11 cellular contexts compared by ENCODE assay signal in the genomic region with DNA sequence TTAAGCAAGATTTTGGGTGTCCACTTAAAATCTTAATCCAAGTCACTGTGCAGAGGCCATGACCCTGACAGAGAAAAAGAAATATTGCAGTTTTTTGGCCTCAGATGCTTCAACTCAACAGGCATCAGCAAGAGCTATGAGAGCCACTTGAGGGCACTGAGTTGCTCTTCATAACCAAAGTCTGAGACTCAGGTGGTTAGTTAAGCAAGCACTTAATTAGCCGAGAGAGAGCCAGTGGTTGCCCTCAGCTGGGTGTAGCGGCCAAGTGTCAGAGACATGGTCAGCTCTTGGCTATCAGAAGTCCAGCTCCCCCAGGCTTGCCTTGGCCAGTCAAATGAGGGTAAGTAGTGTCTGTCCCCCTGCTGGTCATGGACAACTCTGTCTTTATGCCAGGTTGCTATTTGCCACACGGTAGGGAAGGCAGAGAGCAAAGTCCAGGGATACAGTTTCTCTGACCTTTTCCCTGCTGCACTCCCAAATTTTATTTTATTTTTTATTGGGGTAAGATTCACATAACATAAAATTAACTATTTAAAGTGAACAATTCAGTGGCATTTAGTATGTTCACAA. TPM values are rescaled to one million over a fixed set of nuclear protein-coding genes. Genes with fewer than 3 reads are reported as not detected.
DNase-seq lines count a peak whose midpoint lies in the region; ATAC-seq and TF ChIP-seq lines count a peak whose summit lies in the region.
"Had no signal": no experiment of that assay in that cellular context is flagged by ENCODE, and none has a peak within 500 bp of the region (broad histone marks: within the 10 kb centered on the region; RNA-seq: fewer than 3 reads in every experiment).

No MANE protein-coding gene starts in this region.

- H3K4me2 ChIP-seq in mammary epithelial cell (ENCODE audit: insufficient read depth, low read depth, low read length): no peak overlapping the region

- no peaks in the 10 kb centered on the region for H3K4me1 Mint-ChIP-seq in Caco-2 (ENCODE audit: low read depth, unreplicated experiment)
- peaks cover 44 to 57% of the 10 kb centered on the region in 2 donors for H3K4me1 Mint-ChIP-seq in effector memory CD8-positive, alpha-beta T cell (ENCODE audit: low read depth in 2 of 2)

- WGBS in mammary epithelial cell (ENCODE audit: low coverage, missing lambda C conversion rate): 89% methylated on average over 3 of the region's 3 CpGs
- 54 to 72% methylated on average over 3 of the region's 3 CpGs for WGBS in lung, 2 donors

- no peak overlapping the region for H3K27ac Mint-ChIP-seq in Caco-2 (ENCODE audit: unreplicated experiment)
- peak overlapping the region in 1 of 2 donors; percentile 63 for H3K27ac Mint-ChIP-seq in effector memory CD8-positive, alpha-beta T cell

- H3K9ac ChIP-seq in mammary epithelial cell (ENCODE audit: insufficient read depth, low read length): no peak overlapping the region

- no peak overlapping the region for H3K4me3 ChIP-seq in Caco-2 (ENCODE audit: low read depth, low read length)
- no peak overlapping the region for H3K4me3 ChIP-seq in mammary epithelial cell (replicated peaks in 1 of 3; ENCODE audit: insufficient read depth in 1 of 3, low read depth in 2 of 3, low read length in 3 of 3)
- H3K4me3 ChIP-seq in lung: no peak overlapping the region

- CTCF ChIA-PET in Caco-2 (lab: Charles Lee): no interaction called here
- CTCF ChIA-PET in mammary epithelial cell (lab: Charles Lee; ENCODE audit: low non-redundant PET): interaction anchor here (0.6 kb wide), 1 partner anchor 20 kb away, joined by 3 read pairs; no protein-coding TSS in a partner anchor

- H3K36me3 ChIP-seq in Caco-2 (ENCODE audit: control insufficient read depth, insufficient read depth, low read length) (no peaks in the 10 kb centered on the region), mammary epithelial cell (ENCODE audit: insufficient read depth, low read length) (no peaks in the 10 kb centered on the region), lung (ENCODE audit: control insufficient read depth in 2 of 2, insufficient read depth in 2 of 2, low read length in 2 of 2) (no peaks in the 10 kb centered on the region)

- peak; percentile 19 to 28 for TF ChIP-seq CTCF in Caco-2 (IDR thresholded peaks at IDR 0.05; ENCODE audit: insufficient read depth in 1 of 2, low read depth in 1 of 2, low read length in 1 of 2, severe bottlenecking in 1 of 2, unreplicated experiment in 1 of 2)
- peak; percentile 30 to 33 for TF ChIP-seq CTCF in mammary epithelial cell (conservative IDR thresholded peaks at IDR 0.05 in 1 of 2, IDR thresholded peaks at IDR 0.05 in 1 of 2; ENCODE audit: extremely low read depth in 1 of 2, insufficient read depth in 1 of 2, low read depth in 1 of 2, low read length in 2 of 2)
- no peak for TF ChIP-seq CTCF in lung (IDR thresholded peaks at IDR 0.05; ENCODE audit: control extremely low read depth, extremely low read depth)

- intact Hi-C loops in Caco-2 (cut with micrococcal nuclease; ENCODE audit: unreplicated experiment) (no loop called here), mammary epithelial cell (cut with micrococcal nuclease) (no loop called here)

- H3K9me3 Mint-ChIP-seq in Caco-2 (ENCODE audit: unreplicated experiment): no peaks in the 10 kb centered on the region
- no peaks in the 10 kb centered on the region for H3K9me3 Mint-ChIP-seq in effector memory CD8-positive, alpha-beta T cell

- H4K20me1 ChIP-seq in mammary epithelial cell (ENCODE audit: insufficient read depth, low read length): no peaks in the 10 kb centered on the region

- peak in 1 of 2 experiments; percentile 16 for DNase-seq in Caco-2
- peak; percentile 44 for DNase-seq in HuH-7 (ENCODE audit: low spot score)
- no peak for DNase-seq in mammary epithelial cell
- peak; percentile 47 for DNase-seq in lung (ENCODE audit: low spot score)
- DNase-seq in effector memory CD8-positive, alpha-beta T cell: no peak
- DNase-seq in NCI-H774 (lab: John Stamatoyannopoulos, UW): no peak
- no peak for DNase-seq in HPDE6-E6E7 (ENCODE audit: extremely low spot score)
- no peak for DNase-seq in occipital lobe (lab: John Stamatoyannopoulos, UW)
- DNase-seq: activated naive CD4-positive, alpha-beta T cell treated with anti-CD3 and anti-CD28 coated beads, Interleukin-2, amount 50 U/mL, for 16 hours; left cardiac atrium had no signal

- H3K79me2 ChIP-seq in mammary epithelial cell (ENCODE audit: insufficient read depth, low read length): no peaks in the 10 kb centered on the region

- dilution Hi-C loops in mammary epithelial cell (cut with HindIII; ENCODE audit: low sequenced_read_pairs): no loop called here

- H2AFZ ChIP-seq in mammary epithelial cell (ENCODE audit: low read depth, low read length): no peak overlapping the region

- no peaks in the 10 kb centered on the region for H3K36me3 Mint-ChIP-seq in Caco-2 (ENCODE audit: insufficient read depth, unreplicated experiment)
- peaks cover 6% of the 10 kb centered on the region for H3K36me3 Mint-ChIP-seq in effector memory CD8-positive, alpha-beta T cell (ENCODE audit: insufficient read depth)

- H3K27me3 ChIP-seq in Caco-2 (replicated peaks; ENCODE audit: control insufficient read depth, insufficient read depth, low read length) (no peaks in the 10 kb centered on the region), mammary epithelial cell (ENCODE audit: insufficient read depth, low read length) (no peaks in the 10 kb centered on the region), lung (ENCODE audit: control insufficient read depth, insufficient read depth) (no peaks in the 10 kb centered on the region)

- H3K9me3 ChIP-seq in Caco-2 (no peaks in the 10 kb centered on the region), mammary epithelial cell (replicated peaks; ENCODE audit: insufficient read depth, low read length) (no peaks in the 10 kb centered on the region), lung (ENCODE audit: control insufficient read depth in 2 of 2, insufficient read depth in 1 of 2, low read length in 1 of 2) (no peaks in the 10 kb centered on the region)

- H3K27ac ChIP-seq in mammary epithelial cell (ENCODE audit: insufficient read depth, low read depth, low read length): no peak overlapping the region
- H3K27ac ChIP-seq in lung (ENCODE audit: low read depth in 1 of 2, low read length in 1 of 2): no peak overlapping the region

- BruUV-seq in Caco-2 (replicated peaks; lab: Mats Ljungman, UMichigan) (no TSS peak), mammary epithelial cell (replicated peaks; lab: Mats Ljungman, UMichigan) (no TSS peak)

- ATAC-seq in lung (ENCODE audit: insufficient read depth, low FRiP score): peak; percentile 17
- no peak for ATAC-seq in effector memory CD8-positive, alpha-beta T cell (replicated peaks)
- ATAC-seq: activated CD4-positive, CD25-positive, alpha-beta regulatory T cell treated with anti-CD3 and anti-CD28 coated beads, Interleukin-2, amount 50 U/mL, for 24 hours; left cardiac atrium had no signal

- POLR2A ChIA-PET in Caco-2 (lab: Charles Lee): no interaction called here

- in situ Hi-C loops in mammary epithelial cell (cut with MboI; ENCODE audit: low sequenced_read_pairs in 2 of 2): no loop called here

- no peak overlapping the region for H3K4me3 Mint-ChIP-seq in Caco-2 (ENCODE audit: unreplicated experiment)
- H3K4me3 Mint-ChIP-seq in effector memory CD8-positive, alpha-beta T cell: no peak overlapping the region

- peaks cover 9% of the 10 kb centered on the region for H3K27me3 Mint-ChIP-seq in Caco-2 (ENCODE audit: insufficient read depth, unreplicated experiment)
- H3K27me3 Mint-ChIP-seq in effector memory CD8-positive, alpha-beta T cell: peaks cover 0 to 57% of the 10 kb centered on the region in 2 donors

- H3K4me1 ChIP-seq in Caco-2 (no peaks in the 10 kb centered on the region), mammary epithelial cell (ENCODE audit: insufficient read depth, low read length) (no peaks in the 10 kb centered on the region), lung (ENCODE audit: control insufficient read depth in 2 of 2, insufficient read depth in 2 of 2, low read length in 2 of 2) (no peaks in the 10 kb centered on the region)

RNA-seq across cellular contexts. Expression of a gene that starts 9.0 kb away (rescaled TPM):
- total RNA-seq in Caco-2 (2022) (1.2 and 1.5 TPM in 2 replicates), mammary epithelial cell (not detected), lung (not detected), occipital lobe (not detected)
- polyA plus RNA-seq in mammary epithelial cell (not detected), lung (not detected)
- not detected for polyA minus RNA-seq in mammary epithelial cell
- total RNA-seq: left cardiac atrium had no signal

RNA-seq across cellular contexts. Expression of a gene that starts 11.7 kb away (rescaled TPM):
- total RNA-seq in Caco-2 (2022) (not detected in 2 replicates), mammary epithelial cell (not detected), lung (not detected), occipital lobe (not detected)
- polyA plus RNA-seq in mammary epithelial cell (0.05 TPM), lung (not detected)
- polyA minus RNA-seq in mammary epithelial cell: not detected
- total RNA-seq: left cardiac atrium had no signal

RNA-seq across cellular contexts. Expression of a gene that starts 39.3 kb away (rescaled TPM):
- total RNA-seq in Caco-2 (2022) (not detected in 2 replicates), mammary epithelial cell (not detected), lung (under 1 TPM in 1 of 2 donors, not detected in 1; 0.17 TPM), occipital lobe (not detected)
- polyA plus RNA-seq in mammary epithelial cell (not detected), lung (under 1 TPM; 0.14 TPM)
- polyA minus RNA-seq in mammary epithelial cell: not detected
- total RNA-seq: left cardiac atrium had no signal

RNA-seq across cellular contexts. Expression of a gene that starts 41.8 kb away (rescaled TPM):
- 0.50 and 0.91 TPM in 2 replicates for total RNA-seq in Caco-2 (2022)
- total RNA-seq in mammary epithelial cell: 1,000 to 10,000 TPM; 7,365 to 9,297 TPM
- polyA plus RNA-seq in mammary epithelial cell: 8,158 TPM
- polyA minus RNA-seq in mammary epithelial cell: 8,553 TPM
- 10 to 100 TPM; 19.0 to 49.4 TPM for total RNA-seq in lung
- 10 to 100 TPM; 15.8 to 48.5 TPM for polyA plus RNA-seq in lung
- total RNA-seq in occipital lobe: 0.62 TPM

RNA-seq across cellular contexts. Expression of a gene that starts 56.4 kb away (rescaled TPM):
- total RNA-seq in Caco-2 (2022) (not detected in 2 replicates), mammary epithelial cell (not detected), lung (not detected), occipital lobe (not detected)
- polyA plus RNA-seq in mammary epithelial cell (not detected), lung (under 1 TPM in 1 of 2 donors, not detected in 1; 0.07 TPM)
- not detected for polyA minus RNA-seq in mammary epithelial cell
- total RNA-seq: left cardiac atrium had no signal

Comparison
In these comparisons a context has a peak if more than half of its experiments do, and no peak if none do; other contexts are left out.
1. DNase-seq: peak in HuH-7 (single experiment) and lung (single experiment); none in mammary epithelial cell (single experiment), effector memory CD8-positive, alpha-beta T cell (0 of 3), NCI-H774 (single experiment), HPDE6-E6E7 (single experiment) and occipital lobe (single experiment).